Comparison of ENCODE assay signal across 8 cellular contexts in the genomic region with DNA sequence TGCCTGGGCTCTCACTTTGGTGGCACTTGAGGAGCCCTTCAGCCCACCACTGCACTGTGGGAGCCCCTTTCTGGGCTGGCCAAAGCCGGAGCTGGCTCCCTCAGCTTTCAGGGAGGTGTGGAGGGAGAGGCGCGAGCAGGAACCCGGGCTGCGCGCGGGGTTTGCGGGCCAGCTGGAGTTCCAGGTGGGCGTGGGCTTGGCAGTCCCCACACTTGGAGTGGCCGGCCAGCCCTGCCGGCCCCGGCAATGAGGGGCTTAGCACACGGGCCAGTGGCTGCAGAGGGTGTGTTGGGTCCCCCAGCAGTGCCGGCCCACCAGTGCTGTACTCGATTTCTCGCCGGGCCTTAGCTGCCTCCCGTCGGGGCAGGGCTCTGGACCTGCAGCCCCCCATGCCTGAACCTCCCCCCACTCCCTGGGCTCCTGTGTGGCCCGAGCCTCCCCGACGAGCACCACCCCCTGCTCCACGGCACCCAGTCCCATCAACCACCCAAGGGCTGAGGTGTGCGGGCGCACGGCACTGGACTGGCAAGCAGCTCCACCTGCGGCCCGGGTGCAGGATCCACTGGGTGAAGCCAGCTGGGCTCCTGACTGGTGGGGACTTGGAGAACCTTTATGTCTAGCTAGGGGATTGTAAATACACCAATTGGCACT. TPM values are rescaled to one million over a fixed set of nuclear protein-coding genes. Genes with fewer than 3 reads are reported as not detected.
DNase-seq lines count a peak whose midpoint lies in the region; ATAC-seq, FAIRE-seq and TF ChIP-seq lines count a peak whose summit lies in the region.
"Not testable (repeated sequence)": the region's sequence is repeated elsewhere in the genome, so short reads cannot be mapped to it uniquely, and the experiment has no call there.

No MANE protein-coding gene starts in this region.

- H2BK20ac ChIP-seq in H1 (ENCODE audit: low read length), result peak overlapping the region; percentile 10; the same call in 1 of the 2 replicates

- not testable (repeated sequence) for H3K9me3 Mint-ChIP-seq in CD4-positive, alpha-beta T cell; activated CD8-positive, alpha-beta T cell treated with anti-CD3 and anti-CD28 coated beads, Interleukin-2, amount 10 ng/mL, durations not matched to agents 7 days and 5 days (ENCODE audit: insufficient read depth)

- not testable (repeated sequence) for H3K4me1 ChIP-seq in HEK293 (ENCODE audit: control insufficient read depth, insufficient read depth, low read length); OCI-LY3 (ENCODE audit: low read length); H1 (replicated peaks in 1 of 4; ENCODE audit: control insufficient read depth in 3 of 4, insufficient read depth in 4 of 4, low read length in 3 of 4)
- H3K4me1 ChIP-seq in lower lobe of right lung (peaks cover 20% of the 10 kb centered on the region), neutrophil (ENCODE audit: control insufficient read depth in 1 of 2, insufficient read depth in 1 of 2, low read depth in 1 of 2, low read length in 1 of 2) (peaks cover 16 to 17% of the 10 kb centered on the region in 2 experiments), upper lobe of right lung (peaks cover 11% of the 10 kb centered on the region)

- TF ChIP-seq CTCF in CD4-positive, alpha-beta T cell (IDR thresholded peaks at IDR 0.05); HEK293 (tag by site-specific recombination; IDR thresholded peaks at IDR 0.05); OCI-LY3 (IDR thresholded peaks at IDR 0.05; ENCODE audit: low read depth, low read length); H1 (IDR thresholded peaks at IDR 0.05; ENCODE audit: control extremely low read depth in 1 of 3, insufficient read depth in 1 of 3, low read depth in 1 of 3, low read length in 3 of 3); lower lobe of right lung (IDR thresholded peaks at IDR 0.05); neutrophil (IDR thresholded peaks at IDR 0.05); upper lobe of right lung (IDR thresholded peaks at IDR 0.05): not testable (repeated sequence)

- not testable (repeated sequence) for TF ChIP-seq EP300 in H1 (IDR thresholded peaks at IDR 0.05; ENCODE audit: borderline replicate concordance in 1 of 2, low read depth in 2 of 2, low read length in 2 of 2)

- not testable (repeated sequence) for H3K9me3 ChIP-seq in CD4-positive, alpha-beta T cell (ENCODE audit: control insufficient read depth, low read length); HEK293 (ENCODE audit: control insufficient read depth, insufficient read depth, low read depth, low read length); OCI-LY3 (ENCODE audit: insufficient read depth, low read length); H1 (ENCODE audit: insufficient read depth in 2 of 2, low read depth in 1 of 2, low read length in 1 of 2); lower lobe of right lung; neutrophil; upper lobe of right lung

- not testable (repeated sequence) for ATAC-seq in CD4-positive, alpha-beta T cell (ENCODE audit: poor library complexity); activated CD8-positive, alpha-beta T cell treated with anti-CD3 and anti-CD28 coated beads, Interleukin-2, amount 10 ng/mL, durations not matched to agents 7 days and 5 days; lower lobe of right lung; upper lobe of right lung

- H3K4ac ChIP-seq in H1 (replicated peaks; ENCODE audit: insufficient read length, low read depth, low read length), result not testable (repeated sequence)

- DNase-seq in CD4-positive, alpha-beta T cell; activated CD8-positive, alpha-beta T cell treated with anti-CD3 and anti-CD28 coated beads, Interleukin-2, amount 10 ng/mL, durations not matched to agents 7 days and 5 days; H1 (ENCODE audit: low read depth in 1 of 2, low spot score in 2 of 2); lower lobe of right lung; upper lobe of right lung: not testable (repeated sequence)

- 0 out of 2 replicates have a peak overlapping the region, but pooled peaks have one; percentile 17 for H2BK12ac ChIP-seq in H1 (ENCODE audit: low read depth, low read length)

- H3K36me3 Mint-ChIP-seq in CD4-positive, alpha-beta T cell (ENCODE audit: low read depth), result peaks cover 29% of the 10 kb centered on the region
- peaks cover 18% of the 10 kb centered on the region for H3K36me3 Mint-ChIP-seq in activated CD8-positive, alpha-beta T cell treated with anti-CD3 and anti-CD28 coated beads, Interleukin-2, amount 10 ng/mL, durations not matched to agents 7 days and 5 days (ENCODE audit: low read depth)

- not testable (repeated sequence) for H4K20me1 ChIP-seq in OCI-LY3 (ENCODE audit: insufficient read depth, low read length); H1 (replicated peaks in 1 of 2; ENCODE audit: control insufficient read depth in 1 of 2, insufficient read depth in 2 of 2, low read length in 2 of 2)

- H3K23ac ChIP-seq in H1 (ENCODE audit: insufficient read length), result not testable (repeated sequence)

- intact Hi-C loops in CD4-positive, alpha-beta T cell (cut with DNase I, micrococcal nuclease); lower lobe of right lung (cut with DNase I); upper lobe of right lung (cut with DNase I): not testable (repeated sequence)

- 91% methylated on average over 19 of the region's 28 CpGs; no CpG with 5 or more reads in 1 of the 2 experiments for WGBS in H1 (ENCODE audit: extremely low coverage in 1 of 2, insufficient coverage in 1 of 2, insufficient read length in 1 of 2, insufficient replicate concordance in 2 of 2, low coverage in 1 of 2, low lambda C conversion rate in 2 of 2, missing lambda C conversion rate in 1 of 2), 2 experiments

- not testable (repeated sequence) for H3K27me3 Mint-ChIP-seq in CD4-positive, alpha-beta T cell
- H3K27me3 Mint-ChIP-seq in activated CD8-positive, alpha-beta T cell treated with anti-CD3 and anti-CD28 coated beads, Interleukin-2, amount 10 ng/mL, durations not matched to agents 7 days and 5 days (ENCODE audit: low read depth), result peaks cover 13% of the 10 kb centered on the region

- not testable (repeated sequence) for H2AFZ ChIP-seq in OCI-LY3 (ENCODE audit: low read depth, low read length); H1 (ENCODE audit: low read length)

- H3K4me2 ChIP-seq in OCI-LY3 (ENCODE audit: low read length), result peak overlapping the region; percentile 76
- not testable (repeated sequence) for H3K4me2 ChIP-seq in H1 (ENCODE audit: insufficient read depth in 1 of 2, low read depth in 2 of 2, low read length in 2 of 2)

- not testable (repeated sequence) for H3K27ac ChIP-seq in CD4-positive, alpha-beta T cell (ENCODE audit: low read depth, low read length); HEK293 (ENCODE audit: extremely low read depth, low read depth, low read length); OCI-LY3 (ENCODE audit: low read length); H1 (ENCODE audit: low read depth, low read length)
- H3K27ac ChIP-seq in lower lobe of right lung (peak overlapping the region; percentile 79), neutrophil (peak overlapping the region; percentile 71), upper lobe of right lung (peak overlapping the region; percentile 78)

- peak overlapping the region; percentile 91; the same call in 1 of the 2 replicates for H2BK5ac ChIP-seq in H1 (ENCODE audit: low read depth, low read length)

- not testable (repeated sequence) for H3K79me1 ChIP-seq in H1 (ENCODE audit: low read depth, low read length)

- not testable (repeated sequence) for H3K4me3 Mint-ChIP-seq in CD4-positive, alpha-beta T cell; activated CD8-positive, alpha-beta T cell treated with anti-CD3 and anti-CD28 coated beads, Interleukin-2, amount 10 ng/mL, durations not matched to agents 7 days and 5 days

- H3K36me3 ChIP-seq in HEK293 (ENCODE audit: control insufficient read depth in 2 of 2, insufficient read depth in 1 of 2, low read length in 2 of 2), result peaks cover 0 to 13% of the 10 kb centered on the region in 2 experiments; a peak in 2 of 3 replicates
- H3K36me3 ChIP-seq in OCI-LY3 (replicated peaks; ENCODE audit: low read depth, low read length), result peaks cover 14% of the 10 kb centered on the region
- H3K36me3 ChIP-seq in H1 (ENCODE audit: control insufficient read depth in 2 of 4, insufficient read depth in 4 of 4, low read length in 3 of 4), result peaks cover 0 to 11% (median 4%) of the 10 kb centered on the region in 4 experiments; a peak in 3 of 8 replicates
- H3K36me3 ChIP-seq in lower lobe of right lung, result peaks cover 12% of the 10 kb centered on the region
- H3K36me3 ChIP-seq in neutrophil, result not testable (repeated sequence)
- H3K36me3 ChIP-seq in upper lobe of right lung, result peaks cover 14% of the 10 kb centered on the region

- H3K4me3 ChIP-seq in HEK293 (ENCODE audit: low read depth, low read length); H1 (ENCODE audit: extremely low read depth in 1 of 4, insufficient read depth in 2 of 4, low read depth in 3 of 4, low read length in 4 of 4); upper lobe of right lung: not testable (repeated sequence)
- H3K4me3 ChIP-seq in OCI-LY3 (ENCODE audit: low read length) (peak overlapping the region; percentile 81; the same call in 1 of the 2 replicates), lower lobe of right lung (peak overlapping the region; percentile 37), neutrophil (ENCODE audit: low read depth in 1 of 2, low read length in 1 of 2) (peak overlapping the region in 1 of 2 experiments; percentile 68)

- H4K8ac ChIP-seq in H1 (ENCODE audit: extremely low read depth, insufficient read depth, low read length), result peak overlapping the region; percentile 5; the same call in 1 of the 2 replicates

- FAIRE-seq in H1 (lab: Jason Lieb, UNC), result not testable (repeated sequence)

- peaks cover 16% of the 10 kb centered on the region for H3K79me2 ChIP-seq in OCI-LY3 (ENCODE audit: low read length)
- H3K79me2 ChIP-seq in H1 (ENCODE audit: control insufficient read depth in 1 of 2, insufficient read depth in 2 of 2, low read length in 2 of 2), result peaks cover 2 to 14% of the 10 kb centered on the region in 2 experiments; a peak in 2 of 4 replicates

- POLR2A ChIA-PET in CD4-positive, alpha-beta T cell (lab: Charles Lee); activated CD8-positive, alpha-beta T cell treated with anti-CD3 and anti-CD28 coated beads, Interleukin-2, amount 10 ng/mL, durations not matched to agents 7 days and 5 days (lab: Charles Lee): not testable (repeated sequence)
- POLR2A ChIA-PET in HEK293 (lab: Yijun Ruan, JAX) (interaction anchor here (0.7 kb wide), 1 partner anchor 20 kb away, joined by 3 read pairs; no protein-coding TSS in a partner anchor), H1 (lab: Charles Lee; ENCODE audit: partially characterized antibody) (interaction anchor here (0.9 to 1.8 kb wide), 11 partner anchors 11 to 189 kb away, joined by 3 to 7 read pairs (median 4); partner anchors contain the start of genes ACAD10, BRAP, ERP29 and TMEM116)

- peak overlapping the region; percentile 75 for H3K27ac Mint-ChIP-seq in CD4-positive, alpha-beta T cell
- peak overlapping the region; percentile 61 for H3K27ac Mint-ChIP-seq in activated CD8-positive, alpha-beta T cell treated with anti-CD3 and anti-CD28 coated beads, Interleukin-2, amount 10 ng/mL, durations not matched to agents 7 days and 5 days

- H3K4me1 Mint-ChIP-seq in CD4-positive, alpha-beta T cell (ENCODE audit: low read depth), result peaks cover 44% of the 10 kb centered on the region
- H3K4me1 Mint-ChIP-seq in activated CD8-positive, alpha-beta T cell treated with anti-CD3 and anti-CD28 coated beads, Interleukin-2, amount 10 ng/mL, durations not matched to agents 7 days and 5 days (ENCODE audit: low read depth), result peaks cover 30% of the 10 kb centered on the region

- H4K5ac ChIP-seq in H1 (ENCODE audit: insufficient read length, low read depth, low read length), result not testable (repeated sequence)

- not testable (repeated sequence) for H3K56ac ChIP-seq in H1 (replicated peaks; ENCODE audit: insufficient read length, low read depth, low read length)

- TF ChIP-seq RAD21 in H1 (IDR thresholded peaks at IDR 0.05 in 1 of 2, conservative IDR thresholded peaks at IDR 0.05 in 1 of 2; ENCODE audit: low read depth in 2 of 2, low read length in 2 of 2), result not testable (repeated sequence)

- CTCF ChIA-PET in CD4-positive, alpha-beta T cell (lab: Charles Lee); activated CD8-positive, alpha-beta T cell treated with anti-CD3 and anti-CD28 coated beads, Interleukin-2, amount 10 ng/mL, durations not matched to agents 7 days and 5 days (lab: Charles Lee): not testable (repeated sequence)
- CTCF ChIA-PET in HEK293 (lab: Yijun Ruan, JAX) (interaction anchor here (0.7 kb wide), 1 partner anchor 1232 kb away, joined by 4 read pairs; no protein-coding TSS in a partner anchor), H1 (lab: Charles Lee; ENCODE audit: partially characterized antibody) (interaction anchor here (0.8 to 2.2 kb wide), 5 partner anchors 10 to 178 kb away, joined by 3 to 6 read pairs (median 4); no protein-coding TSS in a partner anchor)

- peak overlapping the region; percentile 48 for H3K18ac ChIP-seq in H1 (ENCODE audit: extremely low read depth, low read length)

- H2BK15ac ChIP-seq in H1 (ENCODE audit: low read length), result not testable (repeated sequence)

- not testable (repeated sequence) for H3K27me3 ChIP-seq in CD4-positive, alpha-beta T cell (ENCODE audit: control insufficient read depth, insufficient read depth, low read length); OCI-LY3 (ENCODE audit: low read depth, low read length); H1 (replicated peaks in 1 of 4; ENCODE audit: control insufficient read depth in 3 of 4, extremely low read depth in 1 of 4, insufficient read depth in 3 of 4, low read length in 3 of 4); lower lobe of right lung (ENCODE audit: low read depth); neutrophil; upper lobe of right lung

- H4K91ac ChIP-seq in H1 (replicated peaks; ENCODE audit: insufficient read length, low read length), result not testable (repeated sequence)

- TF ChIP-seq POLR2A in H1 (IDR thresholded peaks at IDR 0.05; ENCODE audit: control extremely low read depth in 1 of 2, low read depth in 2 of 2, low read length in 2 of 2), result not testable (repeated sequence)

- H3K9ac ChIP-seq in OCI-LY3 (ENCODE audit: low read length); H1 (replicated peaks in 1 of 4; ENCODE audit: extremely low read depth in 1 of 4, low read depth in 3 of 4, low read length in 3 of 4): not testable (repeated sequence)

- H2BK120ac ChIP-seq in H1 (replicated peaks; ENCODE audit: low read depth, low read length), result not testable (repeated sequence)

- not testable (repeated sequence) for H3K23me2 ChIP-seq in H1 (ENCODE audit: low read depth, low read length)

- not testable (repeated sequence) for H3K14ac ChIP-seq in H1 (ENCODE audit: insufficient read length)

- not testable (repeated sequence) for H2AK5ac ChIP-seq in H1 (ENCODE audit: low read depth, low read length)

RNA-seq across cellular contexts. Expression of gene MAPKAPK5, which starts 6.4 kb away (rescaled TPM):
- total RNA-seq in CD4-positive, alpha-beta T cell, result 10 to 100 TPM; 62.2 to 63.6 TPM
- total RNA-seq in activated CD8-positive, alpha-beta T cell treated with anti-CD3 and anti-CD28 coated beads, Interleukin-2, amount 10 ng/mL, durations not matched to agents 7 days and 5 days, result 10 to 100 TPM; 49.5 to 59.9 TPM
- 90.8 and 91.5 TPM in 2 replicates for total RNA-seq in H1 (2021; fragmentation: NEBNext Ultra II Directional; extraction: Animal tissue kit (Norgen Biotek cat#: 25700))
- polyA plus RNA-seq in H1 (2011; rRNA removed), result 33.8 and 40.0 TPM in 2 replicates
- polyA plus RNA-seq in H1 (2011; cell fraction: cytosol; rRNA removed), result 61.6 TPM
- 71.2 TPM for polyA plus RNA-seq in H1 (2011; cell fraction: nucleus; rRNA removed)
- polyA plus RNA-seq in H1 (2012, experiment 1 of 2), result 58.3 to 69.9 TPM (median 62.5 TPM) in 4 replicates
- polyA plus RNA-seq in H1 (2012, experiment 2 of 2), result 20.3 TPM
- 34.8 TPM for polyA plus RNA-seq in H1 (2013, experiment 1 of 2)
- polyA plus RNA-seq in H1 (2013, experiment 2 of 2), result 34.6 TPM
- 87.2 and 98.8 TPM in 2 replicates for polyA minus RNA-seq in H1 (2011; rRNA and poly(A)+ RNA removed)
- 31.6 TPM for polyA minus RNA-seq in H1 (2011; cell fraction: cytosol; rRNA and poly(A)+ RNA removed)
- polyA minus RNA-seq in H1 (2011; cell fraction: nucleus; rRNA and poly(A)+ RNA removed), result 96.5 TPM
- total RNA-seq in lower lobe of right lung (39.4 TPM), upper lobe of right lung (48.9 TPM)
